Comparison of ENCODE assay signal across 26 cellular contexts in genomic region chr1:192587386-192588276, GRCh38. TPM values are rescaled to one million over a fixed set of nuclear protein-coding genes. Genes with fewer than 3 reads are reported as not detected.
"Had no signal": no experiment of that assay in that cellular context is flagged by ENCODE, and none has a peak within 500 bp of the region (broad histone marks: within the 10 kb centered on the region; RNA-seq: fewer than 3 reads in every experiment).

No MANE protein-coding gene starts in this region.

- H3K9me3 Mint-ChIP-seq: immature natural killer cell; naive thymus-derived CD4-positive, alpha-beta T cell; nephron progenitor cell had no signal

- H3K27ac Mint-ChIP-seq: immature natural killer cell; naive thymus-derived CD4-positive, alpha-beta T cell; nephron progenitor cell had no signal

- H3K4me3 Mint-ChIP-seq: immature natural killer cell; naive thymus-derived CD4-positive, alpha-beta T cell; nephron progenitor cell had no signal

- ATAC-seq: lower lobe of right lung; naive thymus-derived CD4-positive, alpha-beta T cell; sciatic nerve had no signal

- FAIRE-seq: keratinocyte had no signal

- H3K4me1 Mint-ChIP-seq: nephron progenitor cell had no signal

- H3K9me3 ChIP-seq: esophagus squamous epithelium, heart left ventricle, left ventricle myocardium inferior, lower lobe of right lung, prostate gland, tibial artery, upper lobe of left lung, uterus had no signal

- H3K4me3 ChIP-seq: dorsolateral prefrontal cortex, esophagus squamous epithelium, heart left ventricle, left ventricle myocardium inferior, lower lobe of right lung, prostate gland, tibial artery, upper lobe of left lung, uterus had no signal

- H3K27ac ChIP-seq: dorsolateral prefrontal cortex, epithelial cell of prostate, esophagus squamous epithelium, left ventricle myocardium inferior, lower lobe of right lung, parathyroid adenoma, prostate gland, tibial artery, upper lobe of left lung had no signal

- DNase-seq: central memory CD4-positive, alpha-beta T cell; cortex of kidney; dorsolateral prefrontal cortex; effector CD8-positive, alpha-beta T cell; esophagus squamous epithelium; foreskin melanocyte; heart left ventricle; immature natural killer cell; left ventricle myocardium inferior; lower lobe of right lung; mesendoderm; naive thymus-derived CD4-positive, alpha-beta T cell; nephron progenitor cell; retina; stimulated activated CD4-positive, alpha-beta T cell treated with anti-CD3 and anti-CD28 coated beads, Interleukin-12 subunit alpha, Interleukin-12 subunit beta, amount 100 ng/mL, for 4 hours; stimulated activated naive CD4-positive, alpha-beta T cell treated with Interleukin-2 at 50 U/mL for 16 hours; tibial artery; upper lobe of left lung; uterus had no signal

- H3K36me3 Mint-ChIP-seq: immature natural killer cell; naive thymus-derived CD4-positive, alpha-beta T cell had no signal

- H3K4me1 ChIP-seq: esophagus squamous epithelium, heart left ventricle, left ventricle myocardium inferior, lower lobe of right lung, parathyroid adenoma, prostate gland, tibial artery, upper lobe of left lung, uterus had no signal

- H3K36me3 ChIP-seq: esophagus squamous epithelium, heart left ventricle, left ventricle myocardium inferior, lower lobe of right lung, prostate gland, tibial artery, upper lobe of left lung, uterus had no signal

- H3K27me3 ChIP-seq: dorsolateral prefrontal cortex, esophagus squamous epithelium, heart left ventricle, tibial artery, upper lobe of left lung, uterus had no signal

RNA-seq across cellular contexts. Expression of gene RGS1, which starts 12.1 kb away (rescaled TPM):
- total RNA-seq: glomerular endothelial cell had no signal

RNA-seq across cellular contexts. Expression of gene RGS13, which starts 48.3 kb away (rescaled TPM):
- total RNA-seq: glomerular endothelial cell, prostate gland, temporal lobe had no signal
- polyA plus RNA-seq: heart left ventricle; keratinocyte; naive thymus-derived CD4-positive, alpha-beta T cell had no signal
